12 cellular contexts compared by ENCODE assay signal in genomic region chr11:64232182-64233018, GRCh38. TPM values are rescaled to one million over a fixed set of nuclear protein-coding genes. Genes with fewer than 3 reads are reported as not detected.
A peak's percentile ranks its signal among the peaks of the same experiment; 100 is the strongest.
DNase-seq lines count a peak whose midpoint lies in the region; ATAC-seq and TF ChIP-seq lines count a peak whose summit lies in the region.
"Had no signal": no experiment of that assay in that cellular context is flagged by ENCODE, and none has a peak within 500 bp of the region (broad histone marks: within the 10 kb centered on the region; RNA-seq: fewer than 3 reads in every experiment).

No MANE protein-coding gene starts in this region.

- CTCF ChIA-PET in HCT116 (lab: Charles Lee), result interaction anchor here (0.8 to 1.5 kb wide), 2 partner anchors 72 to 85 kb away, joined by 3 read pairs; partner anchors contain the start of genes PRDX5 and TRMT112

- no peaks in the 10 kb centered on the region for H3K9me3 Mint-ChIP-seq in activated T-helper 17 cell treated with anti-CD3 and anti-CD28 coated beads, Interleukin-2, amount 50 U/mL, for 72 hours
- no peaks in the 10 kb centered on the region for H3K9me3 Mint-ChIP-seq in natural killer cell

- no peaks in the 10 kb centered on the region for H3K9me2 ChIP-seq in HCT116 (ENCODE audit: insufficient read depth)

- H3K4me3 ChIP-seq in HCT116 (replicated peaks in 1 of 2; ENCODE audit: low read depth in 1 of 2, low read length in 2 of 2) (no peak overlapping the region), foreskin fibroblast (ENCODE audit: low read depth in 1 of 2, low read length in 2 of 2) (no peak overlapping the region)
- H3K4me3 ChIP-seq: MG63, testis had no signal

- peak overlapping the region; percentile 2; the same call in 1 of the 2 replicates for H3K9ac ChIP-seq in HCT116 (ENCODE audit: low read length)

- H3K79me2 ChIP-seq in HCT116 (ENCODE audit: insufficient read depth, low read length), result peaks cover 11% of the 10 kb centered on the region

- peak overlapping the region; percentile 63 for H3K27ac Mint-ChIP-seq in activated T-helper 17 cell treated with anti-CD3 and anti-CD28 coated beads, Interleukin-2, amount 50 U/mL, for 72 hours
- H3K27ac Mint-ChIP-seq in natural killer cell, result peak overlapping the region; percentile 65 to 93

- no peak for TF ChIP-seq POLR2A in HCT116 (IDR thresholded peaks at IDR 0.05; ENCODE audit: borderline replicate concordance, extremely low read depth, insufficient read depth, insufficient read length)

- RAD21 ChIA-PET in HCT116 (lab: Charles Lee; ENCODE audit: low non-redundant PET in 1 of 2, low total read pairs in 2 of 2, uncharacterized antibody in 2 of 2, unreplicated experiment in 2 of 2), result interaction anchor here in 1 of 2 experiments (0.6 kb wide), 1 partner anchor 44 kb away, joined by 3 read pairs; no protein-coding TSS in a partner anchor

- intact Hi-C loops in HCT116 (cut with micrococcal nuclease) (no loop called here), natural killer cell (cut with micrococcal nuclease) (no loop called here)

- H2AFZ ChIP-seq in HCT116 (ENCODE audit: low read depth, low read length, poor library complexity, severe bottlenecking), result no peak overlapping the region

- H3K27me3 Mint-ChIP-seq in activated T-helper 17 cell treated with anti-CD3 and anti-CD28 coated beads, Interleukin-2, amount 50 U/mL, for 72 hours, result no peaks in the 10 kb centered on the region
- H3K27me3 Mint-ChIP-seq in natural killer cell (ENCODE audit: low read depth in 2 of 2), result no peaks in the 10 kb centered on the region

- DNase-seq in HCT116 (ENCODE audit: low read depth, low spot score), result no peak
- no peak for DNase-seq in natural killer cell
- DNase-seq in foreskin fibroblast, result no peak
- no peak for DNase-seq in DMS 273 treated with DMSO at 0.1 percent for 48 hours (lab: John Stamatoyannopoulos, UW)
- no peak for DNase-seq in HK-2 (ENCODE audit: unreplicated experiment)
- DNase-seq: cerebellar nuclear complex, DMS79, MG63, testis had no signal

- H3K4me1 ChIP-seq in HCT116 (ENCODE audit: control insufficient read depth in 1 of 2, insufficient read depth in 2 of 2, low read length in 2 of 2), result peaks cover 27 to 63% of the 10 kb centered on the region in 2 experiments

- H3K4me3 Mint-ChIP-seq in activated T-helper 17 cell treated with anti-CD3 and anti-CD28 coated beads, Interleukin-2, amount 50 U/mL, for 72 hours, result peak overlapping the region; percentile 91
- peak overlapping the region; percentile 64 for H3K4me3 Mint-ChIP-seq in natural killer cell

- ATAC-seq in HCT116, result no peak
- ATAC-seq in activated T-helper 17 cell treated with anti-CD3 and anti-CD28 coated beads, Interleukin-2, amount 50 U/mL, for 72 hours (replicated peaks), result no peak
- ATAC-seq in natural killer cell, result no peak
- ATAC-seq: heart left ventricle had no signal

- POLR2A ChIA-PET in HCT116 (lab: Charles Lee), result interaction anchor here (3.1 kb wide), 1 partner anchor 9 kb away, joined by 11 read pairs; the partner anchor contains the start of gene FKBP2

- BruUV-seq in HCT116 (replicated peaks; lab: Mats Ljungman, UMichigan), result no TSS peak

- 0 out of 4 replicates have a peak, but pooled peaks cover 0 to 2% of the 10 kb centered on the region in 2 experiments for H3K36me3 ChIP-seq in HCT116 (ENCODE audit: control insufficient read depth in 1 of 2, insufficient read depth in 2 of 2, low read length in 2 of 2)

- H3K9me3 ChIP-seq in HCT116 (ENCODE audit: control insufficient read depth in 1 of 2, insufficient read depth in 1 of 2, low read depth in 1 of 2, low read length in 2 of 2), result no peaks in the 10 kb centered on the region
- H3K9me3 ChIP-seq: heart left ventricle, MG63, testis had no signal

- H3K4me1 Mint-ChIP-seq in activated T-helper 17 cell treated with anti-CD3 and anti-CD28 coated beads, Interleukin-2, amount 50 U/mL, for 72 hours, result peaks cover 15% of the 10 kb centered on the region
- H3K4me1 Mint-ChIP-seq in natural killer cell, result peaks cover 15 to 40% of the 10 kb centered on the region in 2 donors

- H3K27me3 ChIP-seq in HCT116 (ENCODE audit: insufficient read depth, low read length), result no peaks in the 10 kb centered on the region
- H3K27me3 ChIP-seq: heart left ventricle, MG63, testis had no signal

- no peaks in the 10 kb centered on the region for H4K20me1 ChIP-seq in HCT116 (ENCODE audit: insufficient read depth)

- no peak overlapping the region; the same call in 1 of the 2 replicates for H3K27ac ChIP-seq in HCT116 (ENCODE audit: low read depth, low read length)
- H3K27ac ChIP-seq: SK-N-MC, testis had no signal

- H3K36me3 Mint-ChIP-seq in activated T-helper 17 cell treated with anti-CD3 and anti-CD28 coated beads, Interleukin-2, amount 50 U/mL, for 72 hours (ENCODE audit: low read depth), result peaks cover 46% of the 10 kb centered on the region
- no peaks in the 10 kb centered on the region for H3K36me3 Mint-ChIP-seq in natural killer cell

- TF ChIP-seq CTCF in HCT116 (IDR thresholded peaks at IDR 0.05 in 2 of 3, conservative IDR thresholded peaks at IDR 0.05 in 1 of 3; ENCODE audit: borderline replicate concordance in 1 of 3, insufficient read depth in 1 of 3, low read depth in 2 of 3, low read length in 2 of 3) (no peak), natural killer cell (IDR thresholded peaks at IDR 0.05) (no peak), foreskin fibroblast (IDR thresholded peaks at IDR 0.05; ENCODE audit: low read depth, low read length) (no peak)

- TF ChIP-seq RAD21 in HCT116 (IDR thresholded peaks at IDR 0.05; ENCODE audit: low read depth), result no peak

- H3K4me2 ChIP-seq in HCT116 (ENCODE audit: low read length), result peak overlapping the region; percentile 85; the same call in 1 of the 2 replicates

TF ChIP-seq in HCT116, 20 proteins besides CTCF, POLR2A, EP300 and RAD21:
- no peak for TF ChIP-seq CEBPB (IDR thresholded peaks at IDR 0.05; ENCODE audit: low read depth)
- no peak for TF ChIP-seq YY1 (IDR thresholded peaks at IDR 0.05; ENCODE audit: extremely low read depth, insufficient replicate concordance, low read depth, low read length)
- no peak for TF ChIP-seq EGR1 (IDR thresholded peaks at IDR 0.05; ENCODE audit: low read depth)
- TF ChIP-seq, protein P1, sequence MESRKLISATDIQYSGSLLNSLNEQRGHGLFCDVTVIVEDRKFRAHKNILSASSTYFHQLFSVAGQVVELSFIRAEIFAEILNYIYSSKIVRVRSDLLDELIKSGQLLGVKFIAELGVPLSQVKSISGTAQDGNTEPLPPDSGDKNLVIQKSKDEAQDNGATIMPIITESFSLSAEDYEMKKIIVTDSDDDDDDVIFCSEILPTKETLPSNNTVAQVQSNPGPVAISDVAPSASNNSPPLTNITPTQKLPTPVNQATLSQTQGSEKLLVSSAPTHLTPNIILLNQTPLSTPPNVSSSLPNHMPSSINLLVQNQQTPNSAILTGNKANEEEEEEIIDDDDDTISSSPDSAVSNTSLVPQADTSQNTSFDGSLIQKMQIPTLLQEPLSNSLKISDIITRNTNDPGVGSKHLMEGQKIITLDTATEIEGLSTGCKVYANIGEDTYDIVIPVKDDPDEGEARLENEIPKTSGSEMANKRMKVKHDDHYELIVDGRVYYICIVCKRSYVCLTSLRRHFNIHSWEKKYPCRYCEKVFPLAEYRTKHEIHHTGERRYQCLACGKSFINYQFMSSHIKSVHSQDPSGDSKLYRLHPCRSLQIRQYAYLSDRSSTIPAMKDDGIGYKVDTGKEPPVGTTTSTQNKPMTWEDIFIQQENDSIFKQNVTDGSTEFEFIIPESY (IDR thresholded peaks at IDR 0.05; ENCODE audit: extremely low read depth, insufficient replicate concordance, low read length), result no peak
- no peak for TF ChIP-seq JUND (IDR thresholded peaks at IDR 0.05)
- no peak for TF ChIP-seq CBX3 (IDR thresholded peaks at IDR 0.05; ENCODE audit: low read depth)
- TF ChIP-seq ATF3 (IDR thresholded peaks at IDR 0.05), result no peak
- TF ChIP-seq EZH2 (IDR thresholded peaks at IDR 0.05), result no peak
- no peak for TF ChIP-seq ZNF274 (IDR thresholded peaks at IDR 0.05; ENCODE audit: low read depth, low read length)
- TF ChIP-seq SRF (IDR thresholded peaks at IDR 0.05; ENCODE audit: low read depth), result no peak
- TF ChIP-seq TCF7L2 (IDR thresholded peaks at IDR 0.05; ENCODE audit: borderline replicate concordance, extremely low read depth, insufficient read depth, insufficient read length), result no peak
- no peak for TF ChIP-seq FOSL1 (IDR thresholded peaks at IDR 0.05; ENCODE audit: low read depth)
- TF ChIP-seq EZH2phosphoT487 (IDR thresholded peaks at IDR 0.05; ENCODE audit: borderline replicate concordance), result no peak
- TF ChIP-seq ELF1 (IDR thresholded peaks at IDR 0.05; ENCODE audit: borderline replicate concordance, low read depth), result no peak
- TF ChIP-seq ZFX (IDR thresholded peaks at IDR 0.05), result no peak
- TF ChIP-seq, protein P2, sequence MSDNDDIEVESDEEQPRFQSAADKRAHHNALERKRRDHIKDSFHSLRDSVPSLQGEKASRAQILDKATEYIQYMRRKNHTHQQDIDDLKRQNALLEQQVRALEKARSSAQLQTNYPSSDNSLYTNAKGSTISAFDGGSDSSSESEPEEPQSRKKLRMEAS (IDR thresholded peaks at IDR 0.05), result no peak

RNA-seq across cellular contexts. Expression of gene VEGFB, which starts 2.0 kb away (rescaled TPM):
- total RNA-seq in HCT116 (2021; ENCODE audit: unreplicated experiment) (47.5 TPM), natural killer cell (10 to 100 TPM; 30.7 to 38.7 (median 37.3) TPM)
- 30.4 and 37.7 TPM in 2 replicates for polyA plus RNA-seq in HCT116 (2012)
- total RNA-seq in activated T-helper 17 cell treated with anti-CD3 and anti-CD28 coated beads, Interleukin-2, amount 50 U/mL, for 72 hours, result 10 to 100 TPM; 74.1 to 83.5 TPM

RNA-seq across cellular contexts. Expression of gene DNAJC4, which starts 2.1 kb away (rescaled TPM):
- 25.8 TPM for total RNA-seq in HCT116 (2021; ENCODE audit: unreplicated experiment)
- 31.7 and 34.5 TPM in 2 replicates for polyA plus RNA-seq in HCT116 (2012)
- total RNA-seq in activated T-helper 17 cell treated with anti-CD3 and anti-CD28 coated beads, Interleukin-2, amount 50 U/mL, for 72 hours, result 10 to 100 TPM; 19.9 to 39.7 TPM
- 10 to 100 TPM; 45.0 to 47.0 (median 46.6) TPM for total RNA-seq in natural killer cell

RNA-seq across cellular contexts. Expression of gene NUDT22, which starts 6.3 kb away (rescaled TPM):
- total RNA-seq in HCT116 (2021; ENCODE audit: unreplicated experiment) (70.9 TPM), natural killer cell (10 to 100 TPM; 59.1 to 79.1 (median 74.8) TPM)
- polyA plus RNA-seq in HCT116 (2012), result 75.6 and 77.1 TPM in 2 replicates
- total RNA-seq in activated T-helper 17 cell treated with anti-CD3 and anti-CD28 coated beads, Interleukin-2, amount 50 U/mL, for 72 hours, result 10 to 100 TPM; 77.4 to 98.4 TPM

RNA-seq across cellular contexts. Expression of gene TRPT1, which starts 6.4 kb away (rescaled TPM):
- 43.2 TPM for total RNA-seq in HCT116 (2021; ENCODE audit: unreplicated experiment)
- polyA plus RNA-seq in HCT116 (2012), result 79.7 and 85.3 TPM in 2 replicates
- 10 to 100 TPM; 20.3 to 48.4 TPM for total RNA-seq in activated T-helper 17 cell treated with anti-CD3 and anti-CD28 coated beads, Interleukin-2, amount 50 U/mL, for 72 hours
- 10 to 100 TPM; 22.7 to 30.8 (median 28.5) TPM for total RNA-seq in natural killer cell

RNA-seq across cellular contexts. Expression of gene FKBP2, which starts 8.5 kb away (rescaled TPM):
- 69.2 TPM for total RNA-seq in HCT116 (2021; ENCODE audit: unreplicated experiment)
- polyA plus RNA-seq in HCT116 (2012), result 140 and 147 TPM in 2 replicates
- 10 to 100 TPM; 16.3 to 45.2 TPM for total RNA-seq in activated T-helper 17 cell treated with anti-CD3 and anti-CD28 coated beads, Interleukin-2, amount 50 U/mL, for 72 hours
- total RNA-seq in natural killer cell, result 10 to 100 TPM; 26.4 to 39.3 (median 30.3) TPM
